Comparison of ENCODE assay signal across 23 cellular contexts in the genomic region with DNA sequence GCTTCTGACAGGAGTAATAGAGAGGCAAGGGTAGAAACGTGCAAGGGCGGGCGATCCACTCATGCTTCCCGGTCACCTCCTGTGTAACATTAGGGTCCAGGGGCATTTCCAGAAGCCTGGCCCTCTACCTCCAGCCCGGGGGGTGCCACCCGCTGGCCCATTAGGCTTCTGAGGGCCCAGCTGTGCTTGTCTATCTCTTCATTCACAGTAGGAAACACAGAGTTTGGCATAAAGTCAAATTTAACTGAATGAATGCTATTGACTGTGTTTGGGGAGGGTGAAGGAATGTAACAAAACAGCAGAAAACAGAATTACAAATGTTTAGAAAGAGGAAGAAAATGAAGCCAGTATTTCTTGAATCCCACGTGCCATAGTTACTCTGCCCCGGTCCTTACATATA.
"Had no signal": no experiment of that assay in that cellular context is flagged by ENCODE, and none has a peak within 500 bp of the region (broad histone marks: within the 10 kb centered on the region; RNA-seq: fewer than 3 reads in every experiment).

No MANE protein-coding gene starts in this region.

- DNase-seq: activated CD4-positive, alpha-beta T cell treated with anti-CD3 and anti-CD28 coated beads for 4 hours; activated CD8-positive, alpha-beta memory T cell treated with anti-CD3 and anti-CD28 coated beads, Interleukin-2, amount 50 U/mL, for 48 hours; activated CD8-positive, alpha-beta T cell treated with anti-CD3 and anti-CD28 coated beads, Interleukin-2, amount 10 ng/mL, durations not matched to agents 7 days and 5 days; activated effector memory CD4-positive, alpha-beta T cell treated with anti-CD3 and anti-CD28 coated beads, Interleukin-2, amount 50 U/mL, for 16 hours; activated naive CD4-positive, alpha-beta T cell treated with Interleukin-2 at 50 U/mL for 16 hours; activated T-cell treated with anti-CD3 and anti-CD28 coated beads, Interleukin-2, amount 50 U/mL, for 24 hours; amygdala; brain microvascular endothelial cell; IMR-90; Kasumi-1; KBM-7; NCI-H1105 treated with DMSO at 0.1 percent for 48 hours; NCI-H146; NCI-H2029; NCI-H2107; NCI-H226; NCI-H510A treated with DMSO at 0.1 percent for 48 hours; NCI-H69; PC-3; SHP77 had no signal

- H3K27ac Mint-ChIP-seq: activated CD8-positive, alpha-beta T cell treated with anti-CD3 and anti-CD28 coated beads, Interleukin-2, amount 10 ng/mL, durations not matched to agents 7 days and 5 days; activated naive CD8-positive, alpha-beta T cell; activated T-cell treated with anti-CD3 and anti-CD28 coated beads, Interleukin-2, amount 50 U/mL, for 24 hours; T-helper 1 cell treated with Interleukin-12 subunit alpha and Interleukin-12 subunit beta and Interleukin-4 antibody, amounts not matched to agents 30 μg/mL and 1 μg/mL, for 36 hours had no signal

- ATAC-seq: activated CD4-positive, CD25-positive, alpha-beta regulatory T cell treated with anti-CD3 and anti-CD28 coated beads, Interleukin-2, amount 50 U/mL, for 24 hours; activated CD8-positive, alpha-beta T cell treated with anti-CD3 and anti-CD28 coated beads, Interleukin-2, amount 10 ng/mL, durations not matched to agents 7 days and 5 days; PC-3 had no signal

- H3K4me3 Mint-ChIP-seq: activated CD8-positive, alpha-beta T cell treated with anti-CD3 and anti-CD28 coated beads, Interleukin-2, amount 10 ng/mL, durations not matched to agents 7 days and 5 days; activated naive CD8-positive, alpha-beta T cell; activated T-cell treated with anti-CD3 and anti-CD28 coated beads, Interleukin-2, amount 50 U/mL, for 24 hours; T-helper 1 cell treated with Interleukin-12 subunit alpha and Interleukin-12 subunit beta and Interleukin-4 antibody, amounts not matched to agents 30 μg/mL and 1 μg/mL, for 36 hours had no signal
